Comparison of ENCODE assay signal across 1 cellular context in the genomic region with DNA sequence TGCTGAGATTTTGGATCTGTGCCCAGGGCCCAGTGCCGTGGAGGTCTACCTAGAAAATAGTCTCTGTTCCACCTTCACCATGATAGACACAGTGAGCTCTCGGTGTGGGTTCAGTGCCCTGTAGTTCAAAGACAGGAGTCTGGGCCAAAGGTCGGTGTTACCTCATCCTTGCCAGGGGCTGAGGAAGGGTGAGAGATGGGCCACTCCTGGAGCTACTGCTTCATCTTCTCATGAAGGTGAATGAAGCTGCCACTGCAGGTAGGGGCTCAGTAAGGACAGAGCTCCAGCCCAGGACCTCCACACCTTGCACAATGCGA.
TF ChIP-seq lines count a peak whose summit lies in the region.

No MANE protein-coding gene starts in this region.

TF ChIP-seq in A549, 52 proteins besides CTCF, POLR2A, EP300 and RAD21 (continued from another document):
- TF ChIP-seq, protein P1, sequence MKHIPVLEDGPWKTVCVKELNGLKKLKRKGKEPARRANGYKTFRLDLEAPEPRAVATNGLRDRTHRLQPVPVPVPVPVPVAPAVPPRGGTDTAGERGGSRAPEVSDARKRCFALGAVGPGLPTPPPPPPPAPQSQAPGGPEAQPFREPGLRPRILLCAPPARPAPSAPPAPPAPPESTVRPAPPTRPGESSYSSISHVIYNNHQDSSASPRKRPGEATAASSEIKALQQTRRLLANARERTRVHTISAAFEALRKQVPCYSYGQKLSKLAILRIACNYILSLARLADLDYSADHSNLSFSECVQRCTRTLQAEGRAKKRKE (CRISPR knock-in tag; IDR thresholded peaks at IDR 0.05; ENCODE audit: low read depth): no peak
- no peak for TF ChIP-seq KDM1A (IDR thresholded peaks at IDR 0.05; ENCODE audit: low read depth)
